Comparison of ENCODE assay signal across 8 cellular contexts in genomic region chr5:41636605-41637004, GRCh38.
A peak's percentile ranks its signal among the peaks of the same experiment; 100 is the strongest.
DNase-seq lines count a peak whose midpoint lies in the region; ATAC-seq and TF ChIP-seq lines count a peak whose summit lies in the region.

No MANE protein-coding gene starts in this region.

- no peak overlapping the region for H2AFZ ChIP-seq in mammary epithelial cell (ENCODE audit: low read depth, low read length)

- peak; percentile 25 for DNase-seq in EH (ENCODE audit: low read depth)
- no peak for DNase-seq in LNCaP clone FGC (ENCODE audit: low read depth)
- DNase-seq in mammary epithelial cell: peak; percentile 10
- DNase-seq in stimulated activated CD8-positive, alpha-beta memory T cell treated with anti-CD3 and anti-CD28 coated beads, Interleukin-4, amount 100 ng/mL, for 48 hours: no peak
- no peak for DNase-seq in HPDE6-E6E7 (ENCODE audit: extremely low spot score)
- DNase-seq in spleen: no peak
- no peak for DNase-seq in GM19238 (ENCODE audit: insufficient read length, low spot score)

- H3K4me1 ChIP-seq in mammary epithelial cell (ENCODE audit: insufficient read depth, low read length): no peaks in the 10 kb centered on the region
- H3K4me1 ChIP-seq in spleen: no peaks in the 10 kb centered on the region

- H3K9ac ChIP-seq in mammary epithelial cell (ENCODE audit: insufficient read depth, low read length): no peak overlapping the region

- BruUV-seq in mammary epithelial cell (replicated peaks; lab: Mats Ljungman, UMichigan): no TSS peak

- dilution Hi-C loops in mammary epithelial cell (cut with HindIII; ENCODE audit: low sequenced_read_pairs): no loop called here

- H3K9me3 ChIP-seq in mammary epithelial cell (replicated peaks; ENCODE audit: insufficient read depth, low read length) (no peaks in the 10 kb centered on the region), spleen (no peaks in the 10 kb centered on the region)

- WGBS in mammary epithelial cell (ENCODE audit: low coverage, missing lambda C conversion rate): 75% methylated on average over 2 of the region's 2 CpGs
- 83 to 89% (median 86%) methylated on average over 2 of the region's 2 CpGs for WGBS in spleen, 5 donors

- no peaks in the 10 kb centered on the region for H3K36me3 ChIP-seq in mammary epithelial cell (ENCODE audit: insufficient read depth, low read length)
- H3K36me3 ChIP-seq in spleen: no peaks in the 10 kb centered on the region

- intact Hi-C loops in mammary epithelial cell (cut with micrococcal nuclease): loop anchor here (5.0 kb wide), 1 partner anchor 289 kb away; no protein-coding TSS in a partner anchor
- intact Hi-C loops in spleen (cut with DNase I; ENCODE audit: low total_unique reads): no loop called here

- TF ChIP-seq POLR2A in spleen (IDR thresholded peaks at IDR 0.05): no peak

- no peak overlapping the region for H3K4me3 ChIP-seq in LNCaP clone FGC (ENCODE audit: low read depth, low read length)
- no peak overlapping the region for H3K4me3 ChIP-seq in mammary epithelial cell (replicated peaks in 1 of 3; ENCODE audit: insufficient read depth in 1 of 3, low read depth in 2 of 3, low read length in 3 of 3)
- no peak overlapping the region for H3K4me3 ChIP-seq in spleen

- H3K27me3 ChIP-seq in mammary epithelial cell (ENCODE audit: insufficient read depth, low read length): no peaks in the 10 kb centered on the region
- H3K27me3 ChIP-seq in spleen (replicated peaks in 1 of 7): peaks cover 0 to 5% (median 0%) of the 10 kb centered on the region in 7 donors

- no peaks in the 10 kb centered on the region for H3K79me2 ChIP-seq in mammary epithelial cell (ENCODE audit: insufficient read depth, low read length)

- no peaks in the 10 kb centered on the region for H4K20me1 ChIP-seq in mammary epithelial cell (ENCODE audit: insufficient read depth, low read length)

- no peak overlapping the region for H3K4me2 ChIP-seq in mammary epithelial cell (ENCODE audit: insufficient read depth, low read depth, low read length)

- in situ Hi-C loops in mammary epithelial cell (cut with MboI; ENCODE audit: low sequenced_read_pairs in 2 of 2): loop anchor here in 1 of 2 donors (25.0 kb wide), 1 partner anchor 324 kb away; no protein-coding TSS in a partner anchor

- peak; percentile 29; the same call in 1 of the 2 replicates for TF ChIP-seq CTCF in LNCaP clone FGC (IDR thresholded peaks at IDR 0.05; ENCODE audit: control insufficient read depth, extremely low read depth, insufficient read depth)
- TF ChIP-seq CTCF in mammary epithelial cell (conservative IDR thresholded peaks at IDR 0.05 in 1 of 2, IDR thresholded peaks at IDR 0.05 in 1 of 2; ENCODE audit: extremely low read depth in 1 of 2, insufficient read depth in 1 of 2, low read depth in 1 of 2, low read length in 2 of 2): peak; percentile 37 to 48
- peak in 1 of 11 experiments; percentile 18 for TF ChIP-seq CTCF in spleen (IDR thresholded peaks at IDR 0.05 in 8 of 11, conservative IDR thresholded peaks at IDR 0.05 in 3 of 11)

- H3K27ac ChIP-seq in mammary epithelial cell (ENCODE audit: insufficient read depth, low read depth, low read length) (no peak overlapping the region), spleen (peak overlapping the region in 1 of 8 donors; percentile 61)

- ATAC-seq in GM21619 (IDR thresholded peaks at IDR 0.05; ENCODE audit: unreplicated experiment): peak; percentile 84

- CTCF ChIA-PET in mammary epithelial cell (lab: Charles Lee; ENCODE audit: low non-redundant PET): no interaction called here

Comparison
In these comparisons a context has a peak if more than half of its experiments do, and no peak if none do; other contexts are left out.
1. DNase-seq: peak in EH (single experiment) and mammary epithelial cell (single experiment); none in LNCaP clone FGC (single experiment), stimulated activated CD8-positive, alpha-beta memory T cell treated with anti-CD3 and anti-CD28 coated beads, Interleukin-4, amount 100 ng/mL, for 48 hours (single experiment), HPDE6-E6E7 (single experiment), spleen (single experiment) and GM19238 (single experiment).